8 cellular contexts compared by ENCODE assay signal in the genomic region with DNA sequence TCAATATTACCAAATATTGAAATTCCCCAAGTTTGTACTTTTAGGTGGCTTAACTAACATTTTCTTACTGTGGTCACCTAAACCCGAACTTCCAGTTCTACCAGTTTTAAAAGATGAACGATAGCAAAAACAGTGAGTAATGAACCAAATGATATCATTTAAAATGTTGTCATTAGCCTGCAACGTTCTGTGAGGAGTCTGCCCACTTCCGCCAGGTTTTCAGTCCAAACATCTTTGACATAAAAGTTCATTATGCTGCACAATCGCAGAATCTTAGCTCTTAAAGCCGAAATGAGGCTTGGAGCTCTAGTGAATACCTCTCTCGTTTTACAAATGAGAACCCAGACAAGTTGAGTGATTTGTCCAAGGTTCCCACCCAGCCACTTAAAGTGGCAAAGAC. TPM values are rescaled to one million over a fixed set of nuclear protein-coding genes. Genes with fewer than 3 reads are reported as not detected.
DNase-seq lines count a peak whose midpoint lies in the region; ATAC-seq lines count a peak whose summit lies in the region.

No MANE protein-coding gene starts in this region.

- peaks cover 7% of the 10 kb centered on the region for H3K36me3 Mint-ChIP-seq in activated naive CD4-positive, alpha-beta T cell treated with anti-CD3 and anti-CD28 coated beads, Interleukin-2, amount 10 ng/mL, durations not matched to agents 7 days and 5 days

- no peaks in the 10 kb centered on the region for H3K9me2 ChIP-seq in GM23248 (ENCODE audit: insufficient read depth)

- H3K4me1 ChIP-seq in ACC112 (ENCODE audit: control insufficient read depth, insufficient read depth, low read length, unreplicated experiment), result peaks cover 12% of the 10 kb centered on the region
- H3K4me1 ChIP-seq in GM23248 (ENCODE audit: insufficient read depth), result no peaks in the 10 kb centered on the region
- H3K4me1 ChIP-seq in iPS-20b (ENCODE audit: insufficient read depth, low read length), result no peaks in the 10 kb centered on the region

- H3K27me3 Mint-ChIP-seq in activated naive CD4-positive, alpha-beta T cell treated with anti-CD3 and anti-CD28 coated beads, Interleukin-2, amount 10 ng/mL, durations not matched to agents 7 days and 5 days, result no peaks in the 10 kb centered on the region

- H4K20me1 ChIP-seq in GM23248 (ENCODE audit: insufficient read depth), result no peaks in the 10 kb centered on the region

- H3K9ac ChIP-seq in GM23248 (peak overlapping the region; percentile 90), iPS-20b (ENCODE audit: low read depth, low read length) (peak overlapping the region; percentile 86; the same call in 1 of the 2 replicates)

- WGBS in GM23248 (ENCODE audit: low coverage in 1 of 2, low lambda C conversion rate in 2 of 2, missing lambda C conversion rate in 2 of 2), 2 experiments, result 1 to 2% methylated on average over 7 of the region's 7 CpGs

- H3K79me2 ChIP-seq in ACC112 (ENCODE audit: control insufficient read depth, insufficient read depth, low read length, unreplicated experiment) (peaks cover 33% of the 10 kb centered on the region), GM23248 (ENCODE audit: insufficient read depth) (peaks cover 23% of the 10 kb centered on the region)

- in situ Hi-C loops in GM23248 (cut with MboI), result no loop called here

- peak overlapping the region; percentile 96 for H3K27ac Mint-ChIP-seq in activated naive CD4-positive, alpha-beta T cell treated with anti-CD3 and anti-CD28 coated beads, Interleukin-2, amount 10 ng/mL, durations not matched to agents 7 days and 5 days

- DNase-seq in GM23248 (peak; percentile 64), substantia nigra (lab: John Stamatoyannopoulos, UW) (no peak), NCI-H510A (lab: John Stamatoyannopoulos, UW) (no peak), NCI-H1048 (lab: John Stamatoyannopoulos, UW) (no peak)
- DNase-seq in activated naive CD4-positive, alpha-beta T cell treated with anti-CD3 and anti-CD28 coated beads, Interleukin-2, amount 10 ng/mL, durations not matched to agents 7 days and 5 days, result peak; percentile 25

- peaks cover 11% of the 10 kb centered on the region; the same call in 1 of the 2 replicates for H3K36me3 ChIP-seq in ACC112 (ENCODE audit: insufficient read depth, low read length)
- no peaks in the 10 kb centered on the region for H3K36me3 ChIP-seq in GM23248 (ENCODE audit: low read depth)
- peaks cover 16% of the 10 kb centered on the region for H3K36me3 ChIP-seq in iPS-20b (ENCODE audit: insufficient read depth, low read depth, low read length)

- 0 out of 2 replicates have a peak, but pooled peaks cover 3% of the 10 kb centered on the region for H3F3A ChIP-seq in GM23248 (ENCODE audit: insufficient read depth)

- H3K27ac ChIP-seq in ACC112 (ENCODE audit: low read depth, low read length) (peak overlapping the region; percentile 80), GM23248 (peak overlapping the region; percentile 83), iPS-20b (ENCODE audit: low read length) (no peak overlapping the region), substantia nigra (ENCODE audit: low read depth, low read length, poor library complexity, severe bottlenecking) (peak overlapping the region; percentile 67)

- peak overlapping the region; percentile 88 for H3K4me3 Mint-ChIP-seq in activated naive CD4-positive, alpha-beta T cell treated with anti-CD3 and anti-CD28 coated beads, Interleukin-2, amount 10 ng/mL, durations not matched to agents 7 days and 5 days

- H3K27me3 ChIP-seq in ACC112 (ENCODE audit: insufficient read depth, low read length) (peaks cover 18% of the 10 kb centered on the region; the same call in 1 of the 2 replicates), GM23248 (replicated peaks; ENCODE audit: insufficient read depth) (no peaks in the 10 kb centered on the region), iPS-20b (ENCODE audit: insufficient read depth, low read length) (no peaks in the 10 kb centered on the region)

- peak overlapping the region; percentile 100 for H3K4me3 ChIP-seq in ACC112 (ENCODE audit: low read depth, low read length)
- H3K4me3 ChIP-seq in GM23248, result peak overlapping the region; percentile 84
- peak overlapping the region; percentile 92 for H3K4me3 ChIP-seq in iPS-20b (ENCODE audit: low read length)

- peaks cover 27% of the 10 kb centered on the region for H3K4me1 Mint-ChIP-seq in activated naive CD4-positive, alpha-beta T cell treated with anti-CD3 and anti-CD28 coated beads, Interleukin-2, amount 10 ng/mL, durations not matched to agents 7 days and 5 days

- H2AFZ ChIP-seq in ACC112 (ENCODE audit: low read length, unreplicated experiment) (peak overlapping the region; percentile 60), GM23248 (peak overlapping the region; percentile 83)

- H3K9me3 Mint-ChIP-seq in activated naive CD4-positive, alpha-beta T cell treated with anti-CD3 and anti-CD28 coated beads, Interleukin-2, amount 10 ng/mL, durations not matched to agents 7 days and 5 days, result no peaks in the 10 kb centered on the region

- ATAC-seq in HG03520 (IDR thresholded peaks at IDR 0.05; ENCODE audit: unreplicated experiment), result no peak

- CTCF ChIA-PET in activated naive CD4-positive, alpha-beta T cell treated with anti-CD3 and anti-CD28 coated beads, Interleukin-2, amount 10 ng/mL, durations not matched to agents 7 days and 5 days (lab: Charles Lee), result no interaction called here

- H3K9me3 ChIP-seq in GM23248 (ENCODE audit: low read depth) (no peaks in the 10 kb centered on the region), iPS-20b (ENCODE audit: insufficient read depth, low read depth, low read length) (no peaks in the 10 kb centered on the region)

- H3K4me2 ChIP-seq in GM23248 (ENCODE audit: unreplicated experiment), result peak overlapping the region; percentile 84

RNA-seq across cellular contexts. Expression of gene PIGA, which starts 0.8 kb away (rescaled TPM):
- 8.9 and 19.0 TPM in 2 replicates for total RNA-seq in GM23248 (2014; rRNA removed; shearing (Covaris generic))
- 4.6 and 4.7 TPM in 2 replicates for polyA plus RNA-seq in GM23248 (2016; fragmentation: Nextera tagmentation; extraction: Ambion mirVana)

RNA-seq across cellular contexts. Expression of gene ASB11, which starts 19.1 kb away (rescaled TPM):
- not detected in 2 replicates for total RNA-seq in GM23248 (2014; rRNA removed; shearing (Covaris generic))
- polyA plus RNA-seq in GM23248 (2016; fragmentation: Nextera tagmentation; extraction: Ambion mirVana), result not detected in 2 replicates

RNA-seq across cellular contexts. Expression of gene VEGFD, which starts 49.7 kb away (rescaled TPM):
- not detected in 2 replicates for total RNA-seq in GM23248 (2014; rRNA removed; shearing (Covaris generic))
- polyA plus RNA-seq in GM23248 (2016; fragmentation: Nextera tagmentation; extraction: Ambion mirVana), result not detected in 2 replicates

Comparison
In these comparisons a context has a peak if more than half of its experiments do, and no peak if none do; other contexts are left out.
1. DNase-seq: peak in GM23248 (single experiment) and activated naive CD4-positive, alpha-beta T cell treated with anti-CD3 and anti-CD28 coated beads, Interleukin-2, amount 10 ng/mL, durations not matched to agents 7 days and 5 days (single experiment); none in substantia nigra (0 of 49), NCI-H510A (single experiment) and NCI-H1048 (single experiment).
2. Peak in every context shown above with its lines, with median percentiles within 50 percentile points of each other: H3K4me3 ChIP-seq.